In the genomic region with DNA sequence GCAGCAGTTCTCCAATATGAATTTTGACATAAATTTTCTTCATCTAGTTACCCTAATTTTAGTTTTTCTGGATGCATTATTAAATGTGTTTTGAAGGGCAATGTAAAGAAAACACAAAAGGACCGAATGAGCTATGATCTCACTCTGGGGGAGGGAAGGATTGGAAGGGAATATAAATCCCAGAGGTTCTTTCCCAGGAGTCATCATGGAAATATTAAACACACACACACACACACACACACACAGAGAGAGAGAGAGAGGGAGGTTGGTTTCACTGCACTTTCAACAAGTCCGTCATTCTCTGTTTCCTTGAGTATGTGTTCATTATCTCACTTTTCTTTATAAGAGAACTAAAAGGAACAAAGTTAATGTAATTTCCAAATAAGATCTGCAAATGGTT, we compare ENCODE assay signal across 15 cellular contexts.
DNase-seq lines count a peak whose midpoint lies in the region; ATAC-seq and TF ChIP-seq lines count a peak whose summit lies in the region.
"Had no signal": no experiment of that assay in that cellular context is flagged by ENCODE, and none has a peak within 500 bp of the region (broad histone marks: within the 10 kb centered on the region; RNA-seq: fewer than 3 reads in every experiment).

No MANE protein-coding gene starts in this region.

- H3K27ac ChIP-seq in H9 (ENCODE audit: insufficient read length, low read depth, low read length), result no peak overlapping the region
- H3K27ac ChIP-seq: body of pancreas, C4-2B, sigmoid colon had no signal

- H3K27me3 ChIP-seq in kidney epithelial cell (ENCODE audit: control insufficient read depth, insufficient read depth, low read length) (no peaks in the 10 kb centered on the region), H9 (ENCODE audit: insufficient read depth, low read length) (no peaks in the 10 kb centered on the region)
- H3K27me3 ChIP-seq: body of pancreas, sigmoid colon had no signal

- H3K14ac ChIP-seq in H9 (ENCODE audit: insufficient read depth, low read length), result no peak overlapping the region

- no peaks in the 10 kb centered on the region for H3K27me3 Mint-ChIP-seq in H9 (ENCODE audit: low read depth)

- H3K36me3 Mint-ChIP-seq in H9 (ENCODE audit: insufficient read depth in 1 of 3, low read depth in 3 of 3), result peaks cover 0 to 6% (median 3%) of the 10 kb centered on the region in 3 experiments; a peak in 3 of 7 replicates

- H4K91ac ChIP-seq in H9 (ENCODE audit: insufficient read length, low read depth, low read length), result no peak overlapping the region

- H3K79me2 ChIP-seq in H9 (ENCODE audit: insufficient read depth, low read length), result no peaks in the 10 kb centered on the region

- no peak overlapping the region for H3K23ac ChIP-seq in H9 (ENCODE audit: insufficient read length, low read depth, low read length)

- no peak overlapping the region for H2BK5ac ChIP-seq in H9 (ENCODE audit: insufficient read length, low read length)

- no peak overlapping the region for H3K4ac ChIP-seq in H9 (ENCODE audit: low read depth, low read length)

- TF ChIP-seq CTCF in AG04449 (IDR thresholded peaks at IDR 0.05; ENCODE audit: insufficient read depth, low read length, missing control alignments) (no peak), kidney epithelial cell (IDR thresholded peaks at IDR 0.05; ENCODE audit: insufficient read depth, low read length, poor library complexity, severe bottlenecking) (no peak), H9 (conservative IDR thresholded peaks at IDR 0.05) (no peak)

- H3T11ph ChIP-seq in H9 (ENCODE audit: low read length), result no peak overlapping the region

- H3K27ac Mint-ChIP-seq in H9, result no peak overlapping the region

- intact Hi-C loops in left colon (cut with DNase I, micrococcal nuclease), result no loop called here

- no peaks in the 10 kb centered on the region for H4K20me1 ChIP-seq in H9 (ENCODE audit: control insufficient read depth, insufficient read depth, insufficient read length)

- WGBS in H9 (ENCODE audit: extremely low coverage, insufficient read length, low lambda C conversion rate), result no CpG with 5 or more reads among the region's 2 CpGs

- H4K8ac ChIP-seq in H9 (replicated peaks; ENCODE audit: insufficient read length, low read depth, low read length), result no peak overlapping the region

- no peak overlapping the region for H3K9ac ChIP-seq in H9 (ENCODE audit: extremely low read depth, insufficient read length, low read length)

- H4K5ac ChIP-seq in H9 (ENCODE audit: insufficient read length, low read depth, low read length), result no peak overlapping the region

- H3K4me1 Mint-ChIP-seq in H9, result no peaks in the 10 kb centered on the region

- no peak overlapping the region for H2BK12ac ChIP-seq in H9 (ENCODE audit: insufficient read length, low read depth, low read length)

- no peak overlapping the region for H3K4me2 ChIP-seq in H9 (ENCODE audit: insufficient read depth, insufficient read length, low read length)

- no peak for ATAC-seq in stimulated activated naive CD8-positive, alpha-beta T cell treated with anti-CD3 and anti-CD28 coated beads, Interleukin-15, Interleukin-2, amounts not matched to agents 100 U/mL and 50 U/mL, for 24 hours
- no peak for ATAC-seq in left colon
- ATAC-seq: body of pancreas had no signal

- H2BK15ac ChIP-seq in H9 (ENCODE audit: low read depth, low read length), result no peak overlapping the region

- H2AFZ ChIP-seq in H9 (ENCODE audit: low read length), result no peak overlapping the region

- H3K56ac ChIP-seq in H9 (ENCODE audit: insufficient read length, low read depth, low read length), result no peak overlapping the region

- no peaks in the 10 kb centered on the region for H3K36me3 ChIP-seq in kidney epithelial cell (ENCODE audit: control insufficient read depth, insufficient read depth, low read length)
- H3K36me3 ChIP-seq: sigmoid colon had no signal

- no peak overlapping the region for H2BK20ac ChIP-seq in H9 (ENCODE audit: low read depth, low read length, poor library complexity, severe bottlenecking)

- CTCF ChIA-PET in AG04449 (lab: Yijun Ruan, JAX), result interaction anchor here (0.9 to 1.2 kb wide), 2 partner anchors 19 to 151 kb away, joined by 3 to 6 read pairs; no protein-coding TSS in a partner anchor

- no peaks in the 10 kb centered on the region for H3K9me3 ChIP-seq in H9 (ENCODE audit: control insufficient read depth, low read depth, low read length)
- H3K9me3 ChIP-seq: body of pancreas, sigmoid colon had no signal

- H3K23me2 ChIP-seq in H9 (ENCODE audit: insufficient read length, low read depth, low read length, poor library complexity, severe bottlenecking), result no peaks in the 10 kb centered on the region

- POLR2A ChIA-PET in AG04449 (lab: Yijun Ruan, JAX), result interaction anchor here (1.2 to 1.7 kb wide), 3 partner anchors 9 to 70 kb away, joined by 5 to 15 read pairs (median 13); partner anchors contain the start of gene DCBLD2

- no peak overlapping the region for H2BK120ac ChIP-seq in H9 (ENCODE audit: low read depth, low read length, poor library complexity, severe bottlenecking)

- no peak overlapping the region for H2AK5ac ChIP-seq in H9 (ENCODE audit: insufficient read length, low read length)

- H3K18ac ChIP-seq in H9 (ENCODE audit: insufficient read length, low read depth, low read length), result no peak overlapping the region

- H3K4me3 ChIP-seq in AG04449 (ENCODE audit: low read depth, low read length) (no peak overlapping the region), kidney epithelial cell (ENCODE audit: low read depth, low read length) (no peak overlapping the region)
- H3K4me3 ChIP-seq: body of pancreas, sigmoid colon had no signal

- peak; percentile 93 for DNase-seq in AG04449 (ENCODE audit: low read depth, low spot score)
- peak; percentile 90 for DNase-seq in HS-27A (ENCODE audit: low read depth)
- peak; percentile 90 for DNase-seq in astrocyte of the hippocampus (ENCODE audit: low read depth, low spot score)
- DNase-seq in kidney epithelial cell (ENCODE audit: low read depth), result peak; percentile 92
- DNase-seq in putamen (ENCODE audit: low spot score), result no peak
- no peak for DNase-seq in stimulated activated naive CD8-positive, alpha-beta T cell treated with anti-CD3 and anti-CD28 coated beads, Interleukin-15, Interleukin-2, amounts not matched to agents 100 U/mL and 50 U/mL, for 24 hours
- DNase-seq in left colon, result no peak
- DNase-seq in H9, result no peak
- DNase-seq: activated CD8-positive, alpha-beta memory T cell treated with anti-CD3 and anti-CD28 coated beads, Interleukin-2, amount 50 U/mL, for 48 hours; body of pancreas; NCI-H1092 treated with DMSO at 0.1 percent for 48 hours; NCI-H82; sigmoid colon; T-helper 2 cell had no signal

- no peaks in the 10 kb centered on the region for H3K79me1 ChIP-seq in H9 (ENCODE audit: insufficient read depth, low read depth, low read length, poor library complexity, severe bottlenecking)

- H3K4me3 Mint-ChIP-seq in H9, result no peak overlapping the region

- H3K9me3 Mint-ChIP-seq in H9, result peaks cover 0 to 3% of the 10 kb centered on the region in 2 experiments; a peak in 2 of 5 replicates

- no peaks in the 10 kb centered on the region; the same call in 1 of the 2 replicates for H3K4me1 ChIP-seq in H9 (ENCODE audit: insufficient read depth, low read length)
- H3K4me1 ChIP-seq: body of pancreas had no signal

Comparison
In these comparisons a context has a peak if more than half of its experiments do, and no peak if none do; other contexts are left out.
1. DNase-seq: peak in AG04449 (single experiment), HS-27A (single experiment), astrocyte of the hippocampus (single experiment) and kidney epithelial cell (single experiment); none in putamen (single experiment), stimulated activated naive CD8-positive, alpha-beta T cell treated with anti-CD3 and anti-CD28 coated beads, Interleukin-15, Interleukin-2, amounts not matched to agents 100 U/mL and 50 U/mL, for 24 hours (single experiment), left colon (0 of 2) and H9 (single experiment).